11 cellular contexts compared by ENCODE assay signal in the genomic region with DNA sequence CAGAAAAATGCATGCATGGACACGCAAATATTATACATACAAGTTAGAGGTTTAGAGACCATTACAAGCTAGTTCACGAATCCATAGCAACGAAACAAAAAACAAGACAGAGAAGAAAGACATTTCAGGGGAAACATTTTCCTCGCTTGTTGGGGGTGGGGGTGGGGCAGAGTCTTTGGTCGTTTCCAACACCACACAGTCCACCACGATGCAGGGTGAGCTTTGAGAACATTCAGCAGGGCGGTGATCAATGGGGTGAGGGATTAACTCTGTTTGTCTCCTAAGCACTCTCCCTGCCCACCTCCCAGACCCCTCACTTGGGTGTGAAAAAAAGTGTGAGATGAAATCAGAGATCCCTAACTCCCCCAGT. TPM values are rescaled to one million over a fixed set of nuclear protein-coding genes. Genes with fewer than 3 reads are reported as not detected.
DNase-seq lines count a peak whose midpoint lies in the region; ATAC-seq and TF ChIP-seq lines count a peak whose summit lies in the region.
"Had no signal": no experiment of that assay in that cellular context is flagged by ENCODE, and none has a peak within 500 bp of the region (broad histone marks: within the 10 kb centered on the region; RNA-seq: fewer than 3 reads in every experiment).

No MANE protein-coding gene starts in this region.

- 26 to 45% (median 34%) methylated on average over 7 of the region's 7 CpGs for WGBS in heart left ventricle, 4 donors
- WGBS in neuronal stem cell (ENCODE audit: extremely low coverage in 2 of 2, insufficient read length in 2 of 2, insufficient replicate concordance in 1 of 2), 2 donors = no CpG with 5 or more reads among the region's 7 CpGs

- H4K8ac ChIP-seq in neuronal stem cell (ENCODE audit: low read depth, low read length) = no peak overlapping the region

- peak overlapping the region; percentile 85 for H2BK12ac ChIP-seq in neuronal stem cell (ENCODE audit: low read length)

- peak overlapping the region; percentile 85 for H2BK120ac ChIP-seq in neuronal stem cell (ENCODE audit: low read depth, low read length)

- peak in 1 of 4 donors; percentile 20 for ATAC-seq in heart left ventricle
- no peak for ATAC-seq in left ventricle myocardium superior
- ATAC-seq in foreskin keratinocyte = peak; percentile 36
- no peak for ATAC-seq in GM21423 (IDR thresholded peaks at IDR 0.05; ENCODE audit: unreplicated experiment)

- H3K27ac ChIP-seq in heart left ventricle (no peak overlapping the region), foreskin keratinocyte (no peak overlapping the region), neuronal stem cell (replicated peaks; ENCODE audit: low read length) (no peak overlapping the region)
- H3K27ac ChIP-seq: KMS-11 had no signal

- H3K14ac ChIP-seq in neuronal stem cell (ENCODE audit: low read length) = no peak overlapping the region

- H3K36me3 ChIP-seq in heart left ventricle = no peaks in the 10 kb centered on the region
- peaks cover 0 to 1% of the 10 kb centered on the region in 2 donors for H3K36me3 ChIP-seq in neuronal stem cell (replicated peaks in 1 of 2; ENCODE audit: control insufficient read depth in 2 of 2, insufficient read depth in 2 of 2, low read length in 2 of 2)

- H3K23ac ChIP-seq in neuronal stem cell (ENCODE audit: low read depth, low read length, poor library complexity) = peak overlapping the region; percentile 37

- peak overlapping the region; percentile 68 for H3K9ac ChIP-seq in neuronal stem cell (ENCODE audit: low read depth, low read length, poor library complexity)
- H3K9ac ChIP-seq: KMS-11 had no signal

- no peaks in the 10 kb centered on the region for H3K79me1 ChIP-seq in neuronal stem cell (ENCODE audit: low read depth, low read length)

- H2AK5ac ChIP-seq in neuronal stem cell (ENCODE audit: low read depth, low read length) = no peak overlapping the region

- H3K9me3 ChIP-seq in heart left ventricle = no peaks in the 10 kb centered on the region
- no peaks in the 10 kb centered on the region for H3K9me3 ChIP-seq in neuronal stem cell (replicated peaks in 1 of 2; ENCODE audit: control insufficient read depth in 2 of 2, insufficient read depth in 1 of 2, low read depth in 1 of 2, low read length in 2 of 2)

- H2BK5ac ChIP-seq in neuronal stem cell (ENCODE audit: low read length) = peak overlapping the region; percentile 14

- TF ChIP-seq POLR2A in heart left ventricle (IDR thresholded peaks at IDR 0.05) (no peak), erythroblast (IDR thresholded peaks at IDR 0.05; ENCODE audit: low read length) (no peak)

- no peak for DNase-seq in heart left ventricle
- no peak for DNase-seq in left ventricle myocardium superior
- DNase-seq in foreskin keratinocyte = peak in 1 of 2 donors; percentile 30
- DNase-seq in neuronal stem cell (ENCODE audit: low spot score) = no peak
- no peak for DNase-seq in erythroblast (lab: John Stamatoyannopoulos, UW)
- DNase-seq in HK-2 (ENCODE audit: unreplicated experiment) = no peak
- no peak for DNase-seq in MV-4-11 (lab: John Stamatoyannopoulos, UW)
- DNase-seq: activated CD4-positive, CD25-positive, alpha-beta regulatory T cell had no signal

- no peak overlapping the region for H4K91ac ChIP-seq in neuronal stem cell (ENCODE audit: low read depth, low read length, poor library complexity)

- peak overlapping the region; percentile 84 for H2BK15ac ChIP-seq in neuronal stem cell (ENCODE audit: low read length)

- TF ChIP-seq CTCF in heart left ventricle (IDR thresholded peaks at IDR 0.05) (no peak), foreskin keratinocyte (conservative IDR thresholded peaks at IDR 0.05) (no peak)

- H3K18ac ChIP-seq in neuronal stem cell (ENCODE audit: low read length) = peak overlapping the region; percentile 98

- intact Hi-C loops in heart left ventricle (cut with DNase I) (no loop called here), left ventricle myocardium superior (cut with micrococcal nuclease) (no loop called here)

- H3K4me3 ChIP-seq in heart left ventricle (peak overlapping the region in 11 of 12 donors; percentile 29 to 59 (median 50)), neuronal stem cell (ENCODE audit: low read length in 2 of 2) (peak overlapping the region in 1 of 2 donors; percentile 84)

- no peak overlapping the region for H3K4ac ChIP-seq in neuronal stem cell (ENCODE audit: low read length)

- H3K4me1 ChIP-seq in heart left ventricle (peaks cover 0 to 15% (median 5%) of the 10 kb centered on the region in 12 donors), foreskin keratinocyte (peaks cover 6% of the 10 kb centered on the region), neuronal stem cell (ENCODE audit: control insufficient read depth in 2 of 2, insufficient read depth in 1 of 2, low read depth in 1 of 2, low read length in 2 of 2) (peaks cover 0 to 8% of the 10 kb centered on the region in 2 donors)

- H3K4me2 ChIP-seq in neuronal stem cell (ENCODE audit: insufficient read depth, low read length, poor library complexity, severe bottlenecking) = peak overlapping the region; percentile 72
- H3K4me2 ChIP-seq: KMS-11 had no signal

- peak overlapping the region; percentile 74 for H2AFZ ChIP-seq in neuronal stem cell (ENCODE audit: low read length)

- H3K27me3 ChIP-seq in heart left ventricle (peaks cover 0 to 54% (median 31%) of the 10 kb centered on the region in 9 donors), foreskin keratinocyte (peaks cover 44% of the 10 kb centered on the region), neuronal stem cell (ENCODE audit: control insufficient read depth in 3 of 3, insufficient read depth in 3 of 3, low read depth in 1 of 3, low read length in 3 of 3) (peaks cover 0 to 26% (median 4%) of the 10 kb centered on the region in 3 experiments)

RNA-seq across cellular contexts. Expression of gene OXGR1, which starts 0.6 kb away (rescaled TPM):
- total RNA-seq in heart left ventricle (under 1 TPM in 2 of 9 donors, not detected in 7; 0.16 to 0.99 TPM), left ventricle myocardium superior (0.20 TPM), foreskin keratinocyte (not detected in 2 replicates)
- polyA plus RNA-seq in heart left ventricle (under 1 TPM in 1 of 2 donors, not detected in 1; 0.04 TPM), foreskin keratinocyte (not detected in 2 replicates)
- 4.1 TPM for polyA plus RNA-seq in neuronal stem cell (2013, experiment 1 of 2)
- polyA plus RNA-seq in neuronal stem cell (2013, experiment 2 of 2) = 4.4 TPM
- polyA plus RNA-seq: BJ had no signal
